10 cellular contexts compared by ENCODE assay signal in the genomic region with DNA sequence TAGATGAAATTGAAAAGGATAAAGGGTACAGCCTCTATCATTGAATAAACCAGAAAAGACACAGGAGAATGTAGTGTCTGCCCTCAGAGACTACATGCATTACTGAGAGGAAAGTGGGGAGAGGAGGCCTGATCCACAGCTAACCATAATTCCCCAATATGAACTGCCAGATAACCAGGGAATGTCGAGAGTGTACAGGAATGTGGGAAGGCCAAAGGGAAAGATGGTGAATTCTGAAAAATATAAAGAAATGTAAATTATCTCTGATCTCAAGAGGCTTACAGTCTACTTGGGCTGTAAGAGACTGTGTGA. TPM values are rescaled to one million over a fixed set of nuclear protein-coding genes. Genes with fewer than 3 reads are reported as not detected.
DNase-seq lines count a peak whose midpoint lies in the region; ATAC-seq and TF ChIP-seq lines count a peak whose summit lies in the region.
"Had no signal": no experiment of that assay in that cellular context is flagged by ENCODE, and none has a peak within 500 bp of the region (broad histone marks: within the 10 kb centered on the region; RNA-seq: fewer than 3 reads in every experiment).

No MANE protein-coding gene starts in this region.

- H3K9me3 ChIP-seq in HUES48 (ENCODE audit: control insufficient read depth, insufficient read depth, low read length) (no peaks in the 10 kb centered on the region), fibroblast of lung (ENCODE audit: control insufficient read depth, insufficient read depth, low read depth, low read length) (no peaks in the 10 kb centered on the region)

- CTCF ChIA-PET in activated CD8-positive, alpha-beta T cell treated with anti-CD3 and anti-CD28 coated beads, Interleukin-2, amount 10 ng/mL, durations not matched to agents 7 days and 5 days (lab: Charles Lee): interaction anchor here (0.6 kb wide), 1 partner anchor 17 kb away, joined by 3 read pairs; no protein-coding TSS in a partner anchor

- H3K27ac ChIP-seq in HUES48 (ENCODE audit: low read depth, low read length) (peak overlapping the region; percentile 52), fibroblast of lung (ENCODE audit: insufficient read depth, low read length) (peak overlapping the region; percentile 60)

- H2AFZ ChIP-seq in fibroblast of lung (ENCODE audit: low read length): no peak overlapping the region

- H3K4me3 ChIP-seq in HUES48 (ENCODE audit: low read depth, low read length): no peak overlapping the region
- H3K4me3 ChIP-seq in fibroblast of lung (replicated peaks in 1 of 4; ENCODE audit: control extremely low read depth in 1 of 4, insufficient read depth in 1 of 4, low read depth in 3 of 4, low read length in 4 of 4): no peak overlapping the region

- H3K9ac ChIP-seq in HUES48 (ENCODE audit: low read depth, low read length) (no peak overlapping the region), fibroblast of lung (ENCODE audit: insufficient read depth, low read length) (no peak overlapping the region)

- no peak for TF ChIP-seq CTCF in fibroblast of lung (conservative IDR thresholded peaks at IDR 0.05 in 1 of 2, IDR thresholded peaks at IDR 0.05 in 1 of 2; ENCODE audit: low read depth in 1 of 2, low read length in 2 of 2)

- peaks cover 81% of the 10 kb centered on the region for H3K4me1 Mint-ChIP-seq in activated CD8-positive, alpha-beta T cell treated with anti-CD3 and anti-CD28 coated beads, Interleukin-2, amount 10 ng/mL, durations not matched to agents 7 days and 5 days (ENCODE audit: low read depth)
- H3K4me1 Mint-ChIP-seq in stimulated activated naive B cell treated with anti-CD40 and anti-IgM and Interleukin-4, amounts not matched to agents 10 μg/mL and 1 μg/mL and 100 μg/mL, for 72 hours: peaks cover 63 to 99% of the 10 kb centered on the region in 2 donors

- no peaks in the 10 kb centered on the region for H3K27me3 ChIP-seq in HUES48 (ENCODE audit: control insufficient read depth, insufficient read depth, low read length)
- H3K27me3 ChIP-seq in fibroblast of lung (ENCODE audit: control insufficient read depth, insufficient read depth, low read length): no peaks in the 10 kb centered on the region

- H3K4me1 ChIP-seq in HUES48 (ENCODE audit: control insufficient read depth, insufficient read depth, low read length) (peaks cover 68% of the 10 kb centered on the region), fibroblast of lung (ENCODE audit: control insufficient read depth, extremely low read depth, insufficient read depth, low read length) (peaks cover 8% of the 10 kb centered on the region)

- peak overlapping the region; percentile 74 for H3K27ac Mint-ChIP-seq in activated CD8-positive, alpha-beta T cell treated with anti-CD3 and anti-CD28 coated beads, Interleukin-2, amount 10 ng/mL, durations not matched to agents 7 days and 5 days
- H3K27ac Mint-ChIP-seq in stimulated activated naive B cell treated with anti-CD40 and anti-IgM and Interleukin-4, amounts not matched to agents 10 μg/mL and 1 μg/mL and 100 μg/mL, for 72 hours: peak overlapping the region; percentile 16

- no peaks in the 10 kb centered on the region for H3K27me3 Mint-ChIP-seq in activated CD8-positive, alpha-beta T cell treated with anti-CD3 and anti-CD28 coated beads, Interleukin-2, amount 10 ng/mL, durations not matched to agents 7 days and 5 days (ENCODE audit: low read depth)
- no peaks in the 10 kb centered on the region for H3K27me3 Mint-ChIP-seq in stimulated activated naive B cell treated with anti-CD40 and anti-IgM and Interleukin-4, amounts not matched to agents 10 μg/mL and 1 μg/mL and 100 μg/mL, for 72 hours

- H3K36me3 Mint-ChIP-seq in activated CD8-positive, alpha-beta T cell treated with anti-CD3 and anti-CD28 coated beads, Interleukin-2, amount 10 ng/mL, durations not matched to agents 7 days and 5 days (ENCODE audit: low read depth): peaks cover 24% of the 10 kb centered on the region
- peaks cover 43 to 62% of the 10 kb centered on the region in 2 donors for H3K36me3 Mint-ChIP-seq in stimulated activated naive B cell treated with anti-CD40 and anti-IgM and Interleukin-4, amounts not matched to agents 10 μg/mL and 1 μg/mL and 100 μg/mL, for 72 hours

- H3K9me3 Mint-ChIP-seq in activated CD8-positive, alpha-beta T cell treated with anti-CD3 and anti-CD28 coated beads, Interleukin-2, amount 10 ng/mL, durations not matched to agents 7 days and 5 days (ENCODE audit: insufficient read depth): no peaks in the 10 kb centered on the region
- H3K9me3 Mint-ChIP-seq in stimulated activated naive B cell treated with anti-CD40 and anti-IgM and Interleukin-4, amounts not matched to agents 10 μg/mL and 1 μg/mL and 100 μg/mL, for 72 hours: peaks cover 0 to 2% of the 10 kb centered on the region in 2 donors

- H4K20me1 ChIP-seq in fibroblast of lung (ENCODE audit: control insufficient read depth, extremely low read depth, insufficient read depth, low read length): no peaks in the 10 kb centered on the region

- POLR2A ChIA-PET in activated CD8-positive, alpha-beta T cell treated with anti-CD3 and anti-CD28 coated beads, Interleukin-2, amount 10 ng/mL, durations not matched to agents 7 days and 5 days (lab: Charles Lee): no interaction called here

- H3K4me3 Mint-ChIP-seq in activated CD8-positive, alpha-beta T cell treated with anti-CD3 and anti-CD28 coated beads, Interleukin-2, amount 10 ng/mL, durations not matched to agents 7 days and 5 days: no peak overlapping the region
- peak overlapping the region; percentile 8 to 31 for H3K4me3 Mint-ChIP-seq in stimulated activated naive B cell treated with anti-CD40 and anti-IgM and Interleukin-4, amounts not matched to agents 10 μg/mL and 1 μg/mL and 100 μg/mL, for 72 hours

- H3K79me2 ChIP-seq in fibroblast of lung (ENCODE audit: control insufficient read depth, insufficient read depth, low read length): peaks cover 53% of the 10 kb centered on the region

- no peak for DNase-seq in activated CD8-positive, alpha-beta T cell treated with anti-CD3 and anti-CD28 coated beads, Interleukin-2, amount 10 ng/mL, durations not matched to agents 7 days and 5 days
- DNase-seq in fibroblast of lung (ENCODE audit: low read depth in 2 of 2) (no peak), amygdala (lab: John Stamatoyannopoulos, UW) (no peak)
- no peak for DNase-seq in stimulated activated naive B cell treated with anti-CD40 and anti-IgM and Interleukin-4, amounts not matched to agents 10 μg/mL and 1 μg/mL and 100 μg/mL, for 72 hours
- DNase-seq: activated effector memory CD4-positive, alpha-beta T cell treated with anti-CD3 and anti-CD28 coated beads, Interleukin-2, amount 50 U/mL, for 16 hours; DND-41 had no signal

- peak overlapping the region; percentile 39 for H3K4me2 ChIP-seq in fibroblast of lung (ENCODE audit: extremely low read depth, insufficient read depth, low read length)

- H3K36me3 ChIP-seq in HUES48 (ENCODE audit: control insufficient read depth, insufficient read depth, low read length) (no peaks in the 10 kb centered on the region), fibroblast of lung (ENCODE audit: control insufficient read depth, insufficient read depth, low read length) (no peaks in the 10 kb centered on the region)

- no peak for ATAC-seq in activated CD8-positive, alpha-beta T cell treated with anti-CD3 and anti-CD28 coated beads, Interleukin-2, amount 10 ng/mL, durations not matched to agents 7 days and 5 days
- no peak for ATAC-seq in stimulated activated naive B cell treated with anti-CD40 and anti-IgM and Interleukin-4, amounts not matched to agents 10 μg/mL and 1 μg/mL and 100 μg/mL, for 72 hours (replicated peaks)
- ATAC-seq in GM19397 (IDR thresholded peaks at IDR 0.05; ENCODE audit: unreplicated experiment): no peak
- no peak for ATAC-seq in GM19351 (IDR thresholded peaks at IDR 0.05; ENCODE audit: unreplicated experiment)
- no peak for ATAC-seq in GM18520 (IDR thresholded peaks at IDR 0.05; ENCODE audit: unreplicated experiment)

RNA-seq across cellular contexts. Expression of a gene that starts 22.3 kb away (rescaled TPM):
- total RNA-seq in activated CD8-positive, alpha-beta T cell treated with anti-CD3 and anti-CD28 coated beads, Interleukin-2, amount 10 ng/mL, durations not matched to agents 7 days and 5 days: 100 to 1,000 TPM in 1 of 2 experiments, 10 to 100 TPM in 1; 90.4 to 101 TPM
- 26.5 and 27.6 TPM in 2 replicates for total RNA-seq in fibroblast of lung
- 20.7 and 84.0 TPM in 2 replicates for polyA plus RNA-seq in fibroblast of lung
- 47.5 and 167 TPM in 2 replicates for polyA plus RNA-seq in fibroblast of lung (2012)
- polyA minus RNA-seq in fibroblast of lung (ENCODE audit: low replicate concordance): 9.8 and 37.0 TPM in 2 replicates
